ENCODE assay signal across 26 cellular contexts in the genomic region with DNA sequence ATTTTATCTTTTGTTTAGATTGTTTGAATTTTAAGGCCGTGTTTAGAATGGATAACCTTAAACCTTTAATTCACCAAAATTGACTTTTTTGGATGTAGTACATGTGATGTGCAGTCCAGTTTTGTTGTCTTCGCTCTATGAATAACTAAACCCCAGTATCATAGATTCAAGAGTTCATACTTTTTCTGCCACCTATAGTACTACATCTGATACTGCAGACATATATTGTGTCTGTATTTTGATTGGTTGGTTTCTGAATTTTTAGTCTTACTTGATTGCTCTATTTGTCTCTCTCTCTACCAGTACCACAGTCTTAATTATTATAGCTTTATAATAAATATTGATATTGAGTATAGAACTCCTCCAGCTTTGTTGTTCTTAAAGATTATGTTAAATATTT. TPM values are rescaled to one million over a fixed set of nuclear protein-coding genes. Genes with fewer than 3 reads are reported as not detected.
DNase-seq lines count a peak whose midpoint lies in the region; ATAC-seq and TF ChIP-seq lines count a peak whose summit lies in the region.
"Had no signal": no experiment of that assay in that cellular context is flagged by ENCODE, and none has a peak within 500 bp of the region (broad histone marks: within the 10 kb centered on the region; RNA-seq: fewer than 3 reads in every experiment).

No MANE protein-coding gene starts in this region.

- H3K4me1 Mint-ChIP-seq in GM23338 (no peaks in the 10 kb centered on the region), chondrocyte (ENCODE audit: low read depth) (no peaks in the 10 kb centered on the region), endothelial cell (ENCODE audit: unreplicated experiment) (no peaks in the 10 kb centered on the region)
- H3K4me1 Mint-ChIP-seq: activated CD8-positive, alpha-beta memory T cell treated with anti-CD3 and anti-CD28 coated beads, Interleukin-2, amount 10 ng/mL, durations not matched to agents 7 days and 5 days; activated T-helper 17 cell treated with anti-CD3 and anti-CD28 coated beads, Interleukin-2, amount 50 U/mL, for 72 hours; memory B cell had no signal

- no peaks in the 10 kb centered on the region for H3K9me3 Mint-ChIP-seq in GM23338
- no peaks in the 10 kb centered on the region for H3K9me3 Mint-ChIP-seq in chondrocyte (ENCODE audit: low read depth)
- no peaks in the 10 kb centered on the region for H3K9me3 Mint-ChIP-seq in endothelial cell (ENCODE audit: unreplicated experiment)
- H3K9me3 Mint-ChIP-seq: activated T-helper 17 cell treated with anti-CD3 and anti-CD28 coated beads, Interleukin-2, amount 50 U/mL, for 72 hours; CD4-positive, alpha-beta T cell; memory B cell; naive thymus-derived CD4-positive, alpha-beta T cell had no signal

- no peaks in the 10 kb centered on the region for H3F3A ChIP-seq in GM23338 (replicated peaks; ENCODE audit: low read depth)

- in situ Hi-C loops in ACHN (cut with HindIII; ENCODE audit: low pct_ligation_motif_present, low pct_unique_long_range_greater_than_20kb, low sequenced_read_pairs), result no loop called here
- in situ Hi-C loops in transverse colon (cut with MboI; ENCODE audit: low pct_ligation_motif_present in 1 of 4, low pct_unique_long_range_greater_than_20kb in 1 of 4, low sequenced_read_pairs in 3 of 4), result no loop called here

- no peaks in the 10 kb centered on the region for H4K20me1 ChIP-seq in GM23338 (replicated peaks; ENCODE audit: insufficient read depth)

- no peaks in the 10 kb centered on the region for H3K9me2 ChIP-seq in GM23338 (ENCODE audit: insufficient read depth)

- WGBS in transverse colon (ENCODE audit: low coverage in 1 of 2), 2 donors, result 93 to 95% methylated on average over 2 of the region's 2 CpGs

- no peaks in the 10 kb centered on the region for H3K9me3 ChIP-seq in transverse colon
- H3K9me3 ChIP-seq: gastrocnemius medialis, thyroid gland had no signal

- H3K27ac Mint-ChIP-seq in GM23338 (no peak overlapping the region), chondrocyte (ENCODE audit: unreplicated experiment) (no peak overlapping the region), endothelial cell (ENCODE audit: unreplicated experiment) (no peak overlapping the region)
- H3K27ac Mint-ChIP-seq: activated CD8-positive, alpha-beta memory T cell treated with anti-CD3 and anti-CD28 coated beads, Interleukin-2, amount 10 ng/mL, durations not matched to agents 7 days and 5 days; activated T-helper 17 cell treated with anti-CD3 and anti-CD28 coated beads, Interleukin-2, amount 50 U/mL, for 72 hours; CD4-positive, alpha-beta T cell; memory B cell had no signal

- H3K4me3 Mint-ChIP-seq in GM23338 (no peak overlapping the region), chondrocyte (ENCODE audit: unreplicated experiment) (no peak overlapping the region), endothelial cell (ENCODE audit: unreplicated experiment) (no peak overlapping the region)
- H3K4me3 Mint-ChIP-seq: activated CD8-positive, alpha-beta memory T cell treated with anti-CD3 and anti-CD28 coated beads, Interleukin-2, amount 10 ng/mL, durations not matched to agents 7 days and 5 days; activated T-helper 17 cell treated with anti-CD3 and anti-CD28 coated beads, Interleukin-2, amount 50 U/mL, for 72 hours; CD4-positive, alpha-beta T cell; memory B cell; naive thymus-derived CD4-positive, alpha-beta T cell had no signal

- no peak for TF ChIP-seq EP300 in transverse colon (IDR thresholded peaks at IDR 0.05; ENCODE audit: low read depth)

- no peaks in the 10 kb centered on the region for H3K79me2 ChIP-seq in GM23338 (replicated peaks; ENCODE audit: insufficient read depth)
- H3K79me2 ChIP-seq: parathyroid adenoma had no signal

- intact Hi-C loops in transverse colon (cut with DNase I; ENCODE audit: low total_unique reads), result no loop called here

- H3K4me3 ChIP-seq in GM23338 (no peak overlapping the region), transverse colon (no peak overlapping the region)
- H3K4me3 ChIP-seq: coronary artery, gastrocnemius medialis, SK-N-MC, thyroid gland had no signal

- no peaks in the 10 kb centered on the region for H3K27me3 ChIP-seq in GM23338 (ENCODE audit: insufficient read depth)
- H3K27me3 ChIP-seq in transverse colon, result no peaks in the 10 kb centered on the region
- H3K27me3 ChIP-seq: brain microvascular endothelial cell, gastrocnemius medialis, thyroid gland had no signal

- ATAC-seq in GM23338, result no peak
- ATAC-seq: activated CD8-positive, alpha-beta memory T cell treated with anti-CD3 and anti-CD28 coated beads, Interleukin-2, amount 10 ng/mL, durations not matched to agents 7 days and 5 days; activated T-helper 17 cell treated with anti-CD3 and anti-CD28 coated beads, Interleukin-2, amount 50 U/mL, for 72 hours; gastrocnemius medialis; naive thymus-derived CD4-positive, alpha-beta T cell had no signal

- H3K4me1 ChIP-seq in GM23338 (ENCODE audit: insufficient read depth), result no peaks in the 10 kb centered on the region
- no peaks in the 10 kb centered on the region for H3K4me1 ChIP-seq in transverse colon
- H3K4me1 ChIP-seq: gastrocnemius medialis, parathyroid adenoma, thyroid gland had no signal

- peaks cover 7% of the 10 kb centered on the region; the same call in 1 of the 2 replicates for H3K36me3 ChIP-seq in GM23338 (ENCODE audit: insufficient read depth)
- H3K36me3 ChIP-seq in transverse colon, result peaks cover 0 to 29% (median 14%) of the 10 kb centered on the region in 4 donors

- H3K27me3 Mint-ChIP-seq in GM23338 (ENCODE audit: insufficient read depth, low read depth, poor library complexity), result peaks cover 2% of the 10 kb centered on the region
- no peaks in the 10 kb centered on the region for H3K27me3 Mint-ChIP-seq in chondrocyte (ENCODE audit: low read depth)
- no peaks in the 10 kb centered on the region for H3K27me3 Mint-ChIP-seq in endothelial cell (ENCODE audit: unreplicated experiment)
- H3K27me3 Mint-ChIP-seq: activated CD8-positive, alpha-beta memory T cell treated with anti-CD3 and anti-CD28 coated beads, Interleukin-2, amount 10 ng/mL, durations not matched to agents 7 days and 5 days; activated T-helper 17 cell treated with anti-CD3 and anti-CD28 coated beads, Interleukin-2, amount 50 U/mL, for 72 hours; CD4-positive, alpha-beta T cell; memory B cell; naive thymus-derived CD4-positive, alpha-beta T cell had no signal

- 0 out of 3 replicates have a peak, but pooled peaks cover 3% of the 10 kb centered on the region for H3K36me3 Mint-ChIP-seq in GM23338 (ENCODE audit: low read depth)
- H3K36me3 Mint-ChIP-seq in chondrocyte (ENCODE audit: low read depth), result peaks cover 8% of the 10 kb centered on the region
- peaks cover 5% of the 10 kb centered on the region for H3K36me3 Mint-ChIP-seq in endothelial cell (ENCODE audit: low read depth, unreplicated experiment)

- DNase-seq in ACHN (peak; percentile 5), GM23338 (ENCODE audit: low spot score) (peak; percentile 4), NCI-H69 (lab: John Stamatoyannopoulos, UW) (peak; percentile 14), chondrocyte (ENCODE audit: low spot score) (no peak), NCI-H510A treated with DMSO at 0.1 percent for 48 hours (lab: John Stamatoyannopoulos, UW) (no peak), endothelial cell (ENCODE audit: low spot score) (no peak), EL (no peak), transverse colon (no peak)
- DNase-seq: activated CD4-positive, alpha-beta T cell treated with anti-CD3 and anti-CD28 coated beads for 1 hour; activated CD8-positive, alpha-beta memory T cell treated with anti-CD3 and anti-CD28 coated beads, Interleukin-2, amount 10 ng/mL, durations not matched to agents 7 days and 5 days; brain microvascular endothelial cell; CD4-positive, alpha-beta T cell; gastrocnemius medialis; KG1; naive thymus-derived CD4-positive, alpha-beta T cell; NCI-H1092 treated with DMSO at 0.1 percent for 48 hours; NCI-H2081 treated with DMSO at 0.1 percent for 48 hours; NCI-H524; stimulated activated naive CD4-positive, alpha-beta T cell; T1000; thyroid gland had no signal

- H2AFZ ChIP-seq in GM23338, result no peak overlapping the region
- H2AFZ ChIP-seq: parathyroid adenoma had no signal

- TF ChIP-seq CTCF in GM23338 (conservative IDR thresholded peaks at IDR 0.05; ENCODE audit: low read depth in 2 of 2), result no peak
- TF ChIP-seq CTCF in chondrocyte (IDR thresholded peaks at IDR 0.05), result peak; percentile 35
- no peak for TF ChIP-seq CTCF in endothelial cell (IDR thresholded peaks at IDR 0.05; ENCODE audit: unreplicated experiment)
- no peak for TF ChIP-seq CTCF in transverse colon (IDR thresholded peaks at IDR 0.05)

- no peak overlapping the region for H3K4me2 ChIP-seq in GM23338

- TF ChIP-seq POLR2A in transverse colon (IDR thresholded peaks at IDR 0.05), result no peak

- H3K27ac ChIP-seq in GM23338 (ENCODE audit: low read depth) (no peak overlapping the region), transverse colon (no peak overlapping the region)
- H3K27ac ChIP-seq: brain microvascular endothelial cell, coronary artery, gastrocnemius medialis, parathyroid adenoma, SK-N-MC, thyroid gland had no signal

TF ChIP-seq in GM23338, 12 proteins besides CTCF, POLR2A, EP300 and RAD21 (continues in another document):
- TF ChIP-seq EZH2phosphoT487 (IDR thresholded peaks at IDR 0.05; ENCODE audit: unreplicated experiment), result no peak

RNA-seq across cellular contexts. Expression of gene PPIP5K2, which starts 58.1 kb away (rescaled TPM):
- total RNA-seq in GM23338 (2014; rRNA removed; shearing (Covaris generic)), result 41.7 and 66.9 TPM in 2 replicates
- polyA plus RNA-seq in GM23338 (2016; fragmentation: Nextera tagmentation; extraction: Ambion mirVana), result 45.4 and 48.0 TPM in 2 replicates
- total RNA-seq in chondrocyte, result 50.6 to 82.9 TPM (median 57.8 TPM) in 3 replicates
- total RNA-seq in endothelial cell (ENCODE audit: unreplicated experiment), result 66.3 TPM
- total RNA-seq in transverse colon, result 10 to 100 TPM; 23.9 to 64.6 (median 44.4) TPM

RNA-seq across cellular contexts. Expression of gene GIN1, which starts 58.2 kb away (rescaled TPM):
- 3.8 and 5.8 TPM in 2 replicates for total RNA-seq in GM23338 (2014; rRNA removed; shearing (Covaris generic))
- polyA plus RNA-seq in GM23338 (2016; fragmentation: Nextera tagmentation; extraction: Ambion mirVana), result 9.6 and 11.3 TPM in 2 replicates
- 3.3 to 5.5 TPM (median 4.5 TPM) in 3 replicates for total RNA-seq in chondrocyte
- total RNA-seq in endothelial cell (ENCODE audit: unreplicated experiment), result 3.7 TPM
- total RNA-seq in transverse colon, result 1 to 10 TPM in 2 of 4 donors, not detected in 2; 6.4 to 8.5 TPM

Comparison
In these comparisons a context has a peak if more than half of its experiments do, and no peak if none do; other contexts are left out.
1. DNase-seq: peak in ACHN (single experiment), GM23338 (single experiment) and NCI-H69 (single experiment); none in chondrocyte (single experiment), NCI-H510A treated with DMSO at 0.1 percent for 48 hours (single experiment), endothelial cell (single experiment), EL (single experiment) and transverse colon (single experiment).